ENCODE assay signal across 19 cellular contexts in the genomic region with DNA sequence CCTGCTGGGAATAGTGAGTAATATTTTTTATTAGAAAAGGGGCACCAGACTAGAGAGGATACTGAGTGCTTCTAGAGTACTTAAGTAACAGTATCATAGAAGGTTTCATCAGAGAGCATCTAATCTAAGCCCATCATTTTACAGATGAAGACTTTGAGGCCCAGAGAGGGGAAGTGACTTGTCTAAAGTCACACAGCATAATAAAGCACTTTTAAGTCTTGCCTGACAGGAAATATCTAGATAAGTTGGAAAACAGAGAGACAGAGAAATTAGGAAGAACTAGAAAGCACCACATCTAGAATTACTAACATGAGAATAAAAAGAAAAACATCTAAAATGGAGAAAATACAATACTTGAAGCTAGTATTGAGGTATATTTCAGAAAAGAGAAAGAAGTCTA. TPM values are rescaled to one million over a fixed set of nuclear protein-coding genes. Genes with fewer than 3 reads are reported as not detected.
"Had no signal": no experiment of that assay in that cellular context is flagged by ENCODE, and none has a peak within 500 bp of the region (broad histone marks: within the 10 kb centered on the region; RNA-seq: fewer than 3 reads in every experiment).

No MANE protein-coding gene starts in this region.

- H3K36me3 ChIP-seq: ascending aorta, neural progenitor cell, prostate gland had no signal

- H3K27ac ChIP-seq: ascending aorta, coronary artery, neural progenitor cell, prostate gland had no signal

- H3K4me1 Mint-ChIP-seq: neural progenitor cell had no signal

- H3K4me1 ChIP-seq: ascending aorta, neural progenitor cell, prostate gland had no signal

- H3K27me3 ChIP-seq: ascending aorta, neural progenitor cell had no signal

- H3K36me3 Mint-ChIP-seq: neural progenitor cell had no signal

- H3K4me2 ChIP-seq: neural progenitor cell had no signal

- H3K4me3 Mint-ChIP-seq: activated CD8-positive, alpha-beta T cell treated with anti-CD3 and anti-CD28 coated beads for 36 hours; neural progenitor cell had no signal

- ATAC-seq: activated CD8-positive, alpha-beta T cell treated with anti-CD3 and anti-CD28 coated beads for 36 hours; left lobe of liver; right cardiac atrium had no signal

- DNase-seq: activated CD4-positive, alpha-beta T cell treated with anti-CD3 and anti-CD28 coated beads for 48 hours; activated CD4-positive, CD25-positive, alpha-beta regulatory T cell; activated CD8-positive, alpha-beta T cell treated with anti-CD3 and anti-CD28 coated beads for 36 hours; activated naive CD4-positive, alpha-beta T cell treated with Interleukin-2 at 50 U/mL for 16 hours; activated T-cell treated with anti-CD3 and anti-CD28 coated beads, Interleukin-2, amount 50 U/mL, for 1 hour; erythroblast; head of caudate nucleus; kidney; midbrain; right cardiac atrium; small intestine; stimulated activated CD4-positive, alpha-beta T cell treated with anti-CD3 and anti-CD28 coated beads, Interleukin-4, amount 100 ng/mL, for 1 hour had no signal

- H2AFZ ChIP-seq: neural progenitor cell had no signal

- H3K9me3 ChIP-seq: prostate gland had no signal

- H3K27ac Mint-ChIP-seq: activated CD8-positive, alpha-beta T cell treated with anti-CD3 and anti-CD28 coated beads for 36 hours; activated T-helper 2 cell treated with anti-CD3 and anti-CD28 coated beads, Interferon-gamma antibody, Interleukin-2, Interleukin-4, amounts not matched to agents 10 μg/mL and 5 μg/mL and 100 μg/mL, durations not matched to agents 14 hours and 24 hours and 36 hours; neural progenitor cell had no signal

- H3K27me3 Mint-ChIP-seq: activated CD8-positive, alpha-beta T cell treated with anti-CD3 and anti-CD28 coated beads for 36 hours had no signal

- H3K4me3 ChIP-seq: ascending aorta, coronary artery, neural progenitor cell, prostate gland had no signal

RNA-seq across cellular contexts. Expression of a gene that starts 6.1 kb away (rescaled TPM):
- total RNA-seq: lung microvascular endothelial cell had no signal
